In the genomic region with DNA sequence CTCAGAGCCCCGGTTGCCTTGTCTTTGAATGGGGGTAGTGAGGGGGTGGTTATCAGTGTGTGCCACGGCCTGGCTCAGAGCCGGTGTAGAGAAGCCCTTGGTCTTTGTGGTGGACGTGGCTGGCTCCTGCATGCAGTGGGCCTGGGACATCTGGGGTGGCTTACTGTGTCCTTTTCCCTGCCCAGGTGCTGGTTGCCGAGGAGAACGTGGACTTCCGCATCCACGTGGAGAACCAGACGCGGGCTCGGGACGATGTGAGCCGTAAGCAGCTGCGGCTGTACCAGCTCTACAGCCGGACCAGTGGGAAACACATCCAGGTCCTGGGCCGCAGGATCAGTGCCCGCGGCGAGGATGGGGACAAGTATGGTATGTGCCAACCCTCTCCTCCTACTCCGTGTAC, we compare ENCODE assay signal across 20 cellular contexts. TPM values are rescaled to one million over a fixed set of nuclear protein-coding genes. Genes with fewer than 3 reads are reported as not detected.
DNase-seq lines count a peak whose midpoint lies in the region; ATAC-seq and TF ChIP-seq lines count a peak whose summit lies in the region.
"Had no signal": no experiment of that assay in that cellular context is flagged by ENCODE, and none has a peak within 500 bp of the region (broad histone marks: within the 10 kb centered on the region; RNA-seq: fewer than 3 reads in every experiment).

No MANE protein-coding gene starts in this region.

- TF ChIP-seq POLR2A in spleen (IDR thresholded peaks at IDR 0.05), result no peak

- H3K27me3 ChIP-seq in heart right ventricle (no peaks in the 10 kb centered on the region), lower lobe of right lung (ENCODE audit: low read depth) (no peaks in the 10 kb centered on the region), spleen (replicated peaks in 1 of 7) (no peaks in the 10 kb centered on the region)
- H3K27me3 ChIP-seq: BE2C; BLaER1 treated with 17β-estradiol and CSF1 and Interleukin-3, amounts not matched to agents 10 nM and 100 nM had no signal

- H3K36me3 ChIP-seq in heart right ventricle (no peaks in the 10 kb centered on the region), lower lobe of right lung (no peaks in the 10 kb centered on the region), spleen (no peaks in the 10 kb centered on the region)
- H3K36me3 ChIP-seq: BE2C; BLaER1 treated with 17β-estradiol and CSF1 and Interleukin-3, amounts not matched to agents 10 nM and 100 nM had no signal

- POLR2A ChIA-PET in GM10248 (lab: Yijun Ruan, JAX), result no interaction called here

- intact Hi-C loops in left ventricle myocardium superior (cut with micrococcal nuclease) (no loop called here), heart right ventricle (cut with DNase I) (no loop called here), lower lobe of right lung (cut with DNase I) (no loop called here), spleen (cut with DNase I; ENCODE audit: low total_unique reads) (no loop called here)

- CTCF ChIA-PET in GM10248 (lab: Yijun Ruan, JAX), result interaction anchor here (1.1 to 1.8 kb wide), 2 partner anchors 9 to 11 kb away, joined by 3 to 4 read pairs; no protein-coding TSS in a partner anchor

- H3K9me3 ChIP-seq in heart right ventricle (no peaks in the 10 kb centered on the region), lower lobe of right lung (no peaks in the 10 kb centered on the region), spleen (no peaks in the 10 kb centered on the region)
- H3K9me3 ChIP-seq: BE2C; BLaER1 treated with 17β-estradiol and CSF1 and Interleukin-3, amounts not matched to agents 10 nM and 100 nM had no signal

- DNase-seq in left ventricle myocardium superior, result no peak
- DNase-seq in heart right ventricle, result no peak
- peak; percentile 32 for DNase-seq in lower lobe of right lung
- peak; percentile 70 for DNase-seq in spleen
- DNase-seq in NCI-H128 (lab: John Stamatoyannopoulos, UW; ENCODE audit: unreplicated experiment), result no peak
- DNase-seq in GM10248 (ENCODE audit: extremely low spot score), result no peak
- DNase-seq: AML-193; BE2C; CD4-positive, alpha-beta T cell; CD8-positive, alpha-beta memory T cell; DMS 273 treated with DMSO at 0.1 percent for 48 hours; DMS79; EL; GDM1; GOT3; H7; HCEC 1CT had no signal

- no peak overlapping the region for H3K27ac ChIP-seq in heart right ventricle
- H3K27ac ChIP-seq in lower lobe of right lung, result no peak overlapping the region
- no peak overlapping the region for H3K27ac ChIP-seq in spleen
- H3K27ac ChIP-seq: 22Rv1; BLaER1 treated with 17β-estradiol and CSF1 and Interleukin-3, amounts not matched to agents 10 nM and 100 nM had no signal

- TF ChIP-seq CTCF in heart right ventricle (IDR thresholded peaks at IDR 0.05) (no peak), lower lobe of right lung (IDR thresholded peaks at IDR 0.05) (no peak), spleen (IDR thresholded peaks at IDR 0.05 in 8 of 11, conservative IDR thresholded peaks at IDR 0.05 in 3 of 11) (no peak), GM10248 (IDR thresholded peaks at IDR 0.05; ENCODE audit: control extremely low read depth, extremely low read depth, low read depth, missing control alignments) (no peak)

- H3K4me1 ChIP-seq in heart right ventricle, result peaks cover 3 to 65% (median 37%) of the 10 kb centered on the region in 9 donors
- no peaks in the 10 kb centered on the region for H3K4me1 ChIP-seq in lower lobe of right lung
- H3K4me1 ChIP-seq in spleen, result no peaks in the 10 kb centered on the region
- H3K4me1 ChIP-seq: BE2C; BLaER1 treated with 17β-estradiol and CSF1 and Interleukin-3, amounts not matched to agents 10 nM and 100 nM had no signal

- ATAC-seq in left ventricle myocardium superior (peak; percentile 8), heart right ventricle (no peak), lower lobe of right lung (no peak)

- WGBS in heart right ventricle, 2 donors, result 79 to 81% methylated on average over 20 of the region's 20 CpGs
- WGBS in spleen, 5 donors, result 90 to 95% (median 91%) methylated on average over 11 to 20 of the region's 20 CpGs

- H3K4me3 ChIP-seq in heart right ventricle (no peak overlapping the region), lower lobe of right lung (no peak overlapping the region), spleen (no peak overlapping the region)
- H3K4me3 ChIP-seq: BLaER1 treated with 17β-estradiol and CSF1 and Interleukin-3, amounts not matched to agents 10 nM and 100 nM had no signal

RNA-seq across cellular contexts. Expression of a gene that starts 16.5 kb away (rescaled TPM):
- total RNA-seq in left ventricle myocardium superior, result 18.5 TPM
- 10 to 100 TPM in 8 of 10 donors, 1 to 10 TPM in 2; 2.5 to 39.2 (median 19.2) TPM for total RNA-seq in heart right ventricle
- polyA plus RNA-seq in heart right ventricle, result 1 to 10 TPM; 1.7 to 4.1 TPM
- total RNA-seq in lower lobe of right lung, result 2.0 TPM
- under 1 TPM in 6 of 7 donors, not detected in 1; 0.22 to 0.74 (median 0.33) TPM for total RNA-seq in spleen
- polyA plus RNA-seq in spleen, result under 1 TPM; 0.32 to 0.74 (median 0.33) TPM
- polyA plus RNA-seq: CD14-positive monocyte; CD8-positive, alpha-beta memory T cell had no signal

RNA-seq across cellular contexts. Expression of a gene that starts 48.3 kb away (rescaled TPM):
- 420 TPM for total RNA-seq in left ventricle myocardium superior
- 100 to 1,000 TPM; 364 to 529 (median 465) TPM for total RNA-seq in heart right ventricle
- 1,000 to 10,000 TPM in 1 of 2 donors, 100 to 1,000 TPM in 1; 248 to 1,064 TPM for polyA plus RNA-seq in heart right ventricle
- total RNA-seq in lower lobe of right lung, result 684 TPM
- total RNA-seq in spleen, result 100 to 1,000 TPM; 441 to 681 (median 572) TPM
- polyA plus RNA-seq in spleen, result 1,000 to 10,000 TPM; 1,521 to 2,472 (median 2,090) TPM

Comparison
In these comparisons a context has a peak if more than half of its experiments do, and no peak if none do; other contexts are left out.
1. DNase-seq: peak in lower lobe of right lung (single experiment) and spleen (single experiment); none in left ventricle myocardium superior (single experiment), heart right ventricle (0 of 2), NCI-H128 (single experiment) and GM10248 (single experiment).